ENCODE assay signal across 8 cellular contexts in genomic region chr2:209423562-209424541, GRCh38.
DNase-seq lines count a peak whose midpoint lies in the region; ATAC-seq and TF ChIP-seq lines count a peak whose summit lies in the region.

Gene MAP2 (plus strand): TSS chr2:209424047. CDS start chr2:209653171, 229,124 bp downstream.

- peak within 1 kb of the TSS; percentile 63 to 73 for H3K27ac ChIP-seq in coronary artery

- DNase-seq in AG09319 (ENCODE audit: extremely low read depth, low read depth) (peak; percentile 22), NCI-H226 (peak; percentile 59), coronary artery (ENCODE audit: low spot score) (peak; percentile 91), left kidney (ENCODE audit: low read depth, low spot score) (peak; percentile 96)
- DNase-seq in activated CD4-positive, alpha-beta T cell treated with anti-CD3 and anti-CD28 coated beads for 4 hours: peak; percentile 17 to 32
- DNase-seq in stimulated activated CD4-positive, alpha-beta T cell treated with anti-CD3 and anti-CD28 coated beads, Interleukin-1b, Interleukin-23, amount 100 ng/mL, for 4 hours (ENCODE audit: low read depth in 2 of 2): peak; percentile 27 to 58

- peak; percentile 49 for TF ChIP-seq CTCF in AG09319 (IDR thresholded peaks at IDR 0.05; ENCODE audit: low read depth, low read length)
- peak; percentile 93 for TF ChIP-seq CTCF in coronary artery (IDR thresholded peaks at IDR 0.05)

- ATAC-seq in GM19043 (IDR thresholded peaks at IDR 0.05; ENCODE audit: low read depth, unreplicated experiment): peak; percentile 95
- ATAC-seq in HG03342 (IDR thresholded peaks at IDR 0.05; ENCODE audit: unreplicated experiment): peak; percentile 98

- peak within 1 kb of the TSS; percentile 90 for H3K4me3 ChIP-seq in coronary artery

Comparison
In these comparisons a context has a peak if more than half of its experiments do, and no peak if none do; other contexts are left out.
1. Peak in every context shown above with its lines: DNase-seq, ATAC-seq, H3K4me3 ChIP-seq and H3K27ac ChIP-seq.
2. DNase-seq: peak in every context shown above with its lines; median percentile 96 in left kidney; 91 in coronary artery; 59 in NCI-H226; 42 in stimulated activated CD4-positive, alpha-beta T cell treated with anti-CD3 and anti-CD28 coated beads, Interleukin-1b, Interleukin-23, amount 100 ng/mL, for 4 hours; 24 in activated CD4-positive, alpha-beta T cell treated with anti-CD3 and anti-CD28 coated beads for 4 hours; 22 in AG09319.